In genomic region chr2:208491648-208492047, GRCh38 we compare ENCODE assay signal across 16 cellular contexts.
"Had no signal": no experiment of that assay in that cellular context is flagged by ENCODE, and none has a peak within 500 bp of the region (broad histone marks: within the 10 kb centered on the region; RNA-seq: fewer than 3 reads in every experiment).

No MANE protein-coding gene starts in this region.

- DNase-seq: activated CD4-positive, alpha-beta memory T cell treated with anti-CD3 and anti-CD28 coated beads, Interleukin-2, amount 10 ng/mL, durations not matched to agents 7 days and 5 days; activated CD4-positive, alpha-beta T cell treated with anti-CD3 and anti-CD28 coated beads, Interleukin-2, amount 10 ng/mL, durations not matched to agents 24 days and 14 days; activated effector memory CD4-positive, alpha-beta T cell treated with anti-CD3 and anti-CD28 coated beads, Interleukin-2, amount 50 U/mL, for 16 hours; activated naive CD4-positive, alpha-beta T cell treated with anti-CD3 and anti-CD28 coated beads, Interleukin-2, amount 10 ng/mL, durations not matched to agents 7 days and 5 days; body of pancreas; effector CD4-positive, alpha-beta T cell; foreskin fibroblast; kidney; naive thymus-derived CD4-positive, alpha-beta T cell; small intestine; stimulated activated CD4-positive, alpha-beta T cell treated with anti-CD3 and anti-CD28 coated beads, Interleukin-2, amount 100 ng/mL, for 24 hours; stimulated activated naive CD8-positive, alpha-beta T cell treated with anti-CD3 and anti-CD28 coated beads, Interleukin-15, amount 100 ng/mL, for 72 hours; tibial artery had no signal

- ATAC-seq: body of pancreas; left lobe of liver; naive thymus-derived CD4-positive, alpha-beta T cell; sciatic nerve; stimulated activated effector memory CD8-positive, alpha-beta T cell treated with anti-CD3 and anti-CD28 coated beads, Interleukin-12 subunit alpha, Interleukin-12 subunit beta, amount 100 ng/mL, for 72 hours; stimulated activated naive CD8-positive, alpha-beta T cell treated with anti-CD3 and anti-CD28 coated beads, Interleukin-15, amount 100 ng/mL, for 72 hours had no signal
